Comparison of ENCODE assay signal across 8 cellular contexts in the genomic region with DNA sequence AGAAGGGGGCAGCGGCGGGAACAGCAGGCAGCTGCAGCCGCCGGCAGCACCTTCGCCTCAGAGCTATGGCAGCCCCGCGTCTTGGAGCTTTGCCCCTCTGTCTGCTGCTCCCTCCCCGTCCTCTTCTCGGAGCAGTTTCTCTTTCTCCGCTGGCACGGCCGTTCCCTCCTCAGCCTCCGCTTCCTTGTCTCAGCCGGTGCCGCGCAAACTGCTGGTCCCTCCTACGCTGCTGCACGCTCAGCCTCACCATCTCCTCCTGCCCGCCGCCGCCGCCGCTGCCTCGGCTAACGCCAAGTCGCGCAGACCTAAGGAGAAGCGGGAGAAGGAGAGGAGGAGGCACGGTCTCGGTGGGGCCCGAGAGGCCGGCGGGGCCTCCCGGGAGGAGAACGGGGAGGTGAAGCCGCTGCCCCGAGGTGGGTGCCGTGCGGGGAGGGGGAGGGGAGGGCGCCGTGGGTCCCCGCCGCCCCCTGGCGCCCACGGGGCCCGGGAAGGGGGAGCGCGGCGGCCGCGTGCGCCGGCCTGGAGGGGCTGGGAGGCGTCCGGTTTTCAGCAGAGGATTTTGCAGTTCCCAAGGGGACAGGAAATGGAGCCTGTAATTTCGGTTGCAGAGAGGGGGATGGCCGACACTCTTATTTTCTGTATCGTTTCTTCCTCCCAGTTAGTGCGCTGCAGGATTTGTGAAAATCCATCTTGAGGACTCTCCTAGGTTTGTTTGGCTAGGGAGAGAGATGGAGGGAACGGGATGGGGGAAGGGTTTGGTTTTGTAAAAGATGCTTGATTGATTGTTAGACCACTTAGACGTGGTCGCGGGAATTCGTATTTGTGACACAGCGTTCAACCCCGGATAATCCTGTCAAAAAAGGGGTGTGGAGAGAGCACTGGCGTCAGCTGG. TPM values are rescaled to one million over a fixed set of nuclear protein-coding genes. Genes with fewer than 3 reads are reported as not detected.
DNase-seq lines count a peak whose midpoint lies in the region; ATAC-seq and TF ChIP-seq lines count a peak whose summit lies in the region.

No MANE protein-coding gene starts in this region.

- peak overlapping the region; percentile 98 for H3K9ac ChIP-seq in mesenchymal stem cell (ENCODE audit: low read length)

- H3K4me3 Mint-ChIP-seq in activated CD4-positive, alpha-beta memory T cell treated with anti-CD3 and anti-CD28 coated beads, Interleukin-2, amount 10 ng/mL, durations not matched to agents 7 days and 5 days: peak overlapping the region; percentile 98

- peaks cover 2% of the 10 kb centered on the region for H3K9me3 Mint-ChIP-seq in activated CD4-positive, alpha-beta memory T cell treated with anti-CD3 and anti-CD28 coated beads, Interleukin-2, amount 10 ng/mL, durations not matched to agents 7 days and 5 days

- peak overlapping the region in 1 of 2 experiments; percentile 71 for H2BK12ac ChIP-seq in mesenchymal stem cell (ENCODE audit: low read length in 2 of 2)

- POLR2A ChIA-PET in AG04449 (lab: Yijun Ruan, JAX): interaction anchor here (0.6 to 1.9 kb wide), 4 partner anchors 10 to 102 kb away, joined by 3 to 9 read pairs (median 3); partner anchors contain the start of genes PHTF2 and TMEM60
- POLR2A ChIA-PET in activated CD4-positive, alpha-beta memory T cell treated with anti-CD3 and anti-CD28 coated beads, Interleukin-2, amount 10 ng/mL, durations not matched to agents 7 days and 5 days (lab: Charles Lee): interaction anchor here (1.0 to 3.0 kb wide), 14 partner anchors 10 to 237 kb away, joined by 3 to 23 read pairs (median 5); partner anchors contain the start of genes PHTF2 and TMEM60

- peak overlapping the region in 1 of 2 experiments; percentile 83 for H3K23ac ChIP-seq in mesenchymal stem cell (ENCODE audit: low read length in 2 of 2)

- CTCF ChIA-PET in AG04449 (lab: Yijun Ruan, JAX): interaction anchor here (1.2 to 3.4 kb wide), 5 partner anchors 10 to 62 kb away, joined by 4 to 12 read pairs (median 5); no protein-coding TSS in a partner anchor
- CTCF ChIA-PET in activated CD4-positive, alpha-beta memory T cell treated with anti-CD3 and anti-CD28 coated beads, Interleukin-2, amount 10 ng/mL, durations not matched to agents 7 days and 5 days (lab: Charles Lee): interaction anchor here (1.0 to 3.7 kb wide), 8 partner anchors 10 to 324 kb away, joined by 3 to 16 read pairs (median 6); partner anchors contain the start of genes PHTF2 and TMEM60

- peak overlapping the region; percentile 51 for H2BK120ac ChIP-seq in mesenchymal stem cell (ENCODE audit: low read depth, low read length)

- H3K18ac ChIP-seq in mesenchymal stem cell (ENCODE audit: low read depth in 1 of 2, low read length in 2 of 2): peak overlapping the region; percentile 65 to 85

- H4K91ac ChIP-seq in mesenchymal stem cell (ENCODE audit: low read length): peak overlapping the region; percentile 30

- H2AK5ac ChIP-seq in mesenchymal stem cell (ENCODE audit: low read length, severe bottlenecking): no peak overlapping the region

- no peak overlapping the region for H2BK5ac ChIP-seq in mesenchymal stem cell (ENCODE audit: low read depth, low read length, poor library complexity, severe bottlenecking)

- H2AFZ ChIP-seq in mesenchymal stem cell (ENCODE audit: low read depth, low read length): peak overlapping the region; percentile 39

- H3K36me3 ChIP-seq in effector memory CD4-positive, alpha-beta T cell (ENCODE audit: control insufficient read depth, insufficient read depth, low read length): peaks cover 6% of the 10 kb centered on the region
- H3K36me3 ChIP-seq in mesenchymal stem cell (ENCODE audit: control insufficient read depth in 1 of 2, insufficient read depth in 2 of 2, low read depth in 1 of 2, low read length in 2 of 2): peaks cover 0 to 2% of the 10 kb centered on the region in 2 experiments

- peaks cover 11% of the 10 kb centered on the region for H3K79me1 ChIP-seq in mesenchymal stem cell (replicated peaks; ENCODE audit: low read length, poor library complexity, severe bottlenecking)

- peaks cover 32% of the 10 kb centered on the region for H3K36me3 Mint-ChIP-seq in activated CD4-positive, alpha-beta memory T cell treated with anti-CD3 and anti-CD28 coated beads, Interleukin-2, amount 10 ng/mL, durations not matched to agents 7 days and 5 days (ENCODE audit: low read depth)

- TF ChIP-seq CTCF in AG04449 (IDR thresholded peaks at IDR 0.05; ENCODE audit: insufficient read depth, low read length, missing control alignments): no peak

- H3K9me3 ChIP-seq in effector memory CD4-positive, alpha-beta T cell (ENCODE audit: control insufficient read depth, low read length): no peaks in the 10 kb centered on the region
- no peaks in the 10 kb centered on the region for H3K9me3 ChIP-seq in mesenchymal stem cell (ENCODE audit: control insufficient read depth, low read length)

- WGBS in mesenchymal stem cell: under 1% methylated on average over 60 of the region's 67 CpGs

- peak overlapping the region in 1 of 2 experiments; percentile 61 for H3K14ac ChIP-seq in mesenchymal stem cell (ENCODE audit: low read length in 2 of 2)

- H3K27ac Mint-ChIP-seq in activated CD4-positive, alpha-beta memory T cell treated with anti-CD3 and anti-CD28 coated beads, Interleukin-2, amount 10 ng/mL, durations not matched to agents 7 days and 5 days: peak overlapping the region; percentile 94

- peaks cover 52% of the 10 kb centered on the region for H3K4me1 Mint-ChIP-seq in activated CD4-positive, alpha-beta memory T cell treated with anti-CD3 and anti-CD28 coated beads, Interleukin-2, amount 10 ng/mL, durations not matched to agents 7 days and 5 days

- DNase-seq in AG04449 (ENCODE audit: low read depth, low spot score) (no peak), NCI-H69 (lab: John Stamatoyannopoulos, UW) (peak; percentile 92), mesenchymal stem cell (peak; percentile 74)
- DNase-seq in activated CD4-positive, alpha-beta memory T cell treated with anti-CD3 and anti-CD28 coated beads, Interleukin-2, amount 10 ng/mL, durations not matched to agents 7 days and 5 days: peak; percentile 61
- peak; percentile 34 to 39 (median 36) for DNase-seq in effector memory CD4-positive, alpha-beta T cell
- peak; percentile 38 to 46 for DNase-seq in stimulated activated CD8-positive, alpha-beta memory T cell treated with anti-CD3 and anti-CD28 coated beads, Interleukin-15, amount 100 ng/mL, for 4 hours (ENCODE audit: low read depth in 2 of 2)

- peak overlapping the region; percentile 86 for H3K4me2 ChIP-seq in mesenchymal stem cell (ENCODE audit: low read length, poor library complexity, severe bottlenecking)

- peak overlapping the region; percentile 93 for H3K27ac ChIP-seq in effector memory CD4-positive, alpha-beta T cell (ENCODE audit: insufficient read depth, low read length, poor library complexity, severe bottlenecking)
- peak overlapping the region; percentile 79 for H3K27ac ChIP-seq in mesenchymal stem cell (ENCODE audit: low read length, poor library complexity, severe bottlenecking)

- peak overlapping the region; percentile 79 to 82 for H3K4ac ChIP-seq in mesenchymal stem cell (ENCODE audit: low read depth in 1 of 2, low read length in 2 of 2)

- H3K4me3 ChIP-seq in AG04449 (ENCODE audit: low read depth, low read length) (peak overlapping the region; percentile 98), mesenchymal stem cell (ENCODE audit: insufficient read depth in 1 of 2, low read depth in 1 of 2, low read length in 2 of 2) (peak overlapping the region; percentile 67 to 92)
- peak overlapping the region; percentile 93 for H3K4me3 ChIP-seq in effector memory CD4-positive, alpha-beta T cell (ENCODE audit: insufficient read depth, low read depth, low read length, poor library complexity, severe bottlenecking)

- peak overlapping the region; percentile 87 for H2BK15ac ChIP-seq in mesenchymal stem cell (ENCODE audit: low read depth, poor library complexity, severe bottlenecking)

- H3K4me1 ChIP-seq in effector memory CD4-positive, alpha-beta T cell (ENCODE audit: control insufficient read depth, insufficient read depth, low read length, poor library complexity, severe bottlenecking): peaks cover 15% of the 10 kb centered on the region
- peaks cover 9% of the 10 kb centered on the region for H3K4me1 ChIP-seq in mesenchymal stem cell (ENCODE audit: control insufficient read depth, insufficient read depth, low read depth, low read length)

- H3K27me3 ChIP-seq in effector memory CD4-positive, alpha-beta T cell (replicated peaks; ENCODE audit: control insufficient read depth, insufficient read depth, low read length, poor library complexity, severe bottlenecking): no peaks in the 10 kb centered on the region
- no peaks in the 10 kb centered on the region for H3K27me3 ChIP-seq in mesenchymal stem cell (ENCODE audit: control insufficient read depth in 1 of 2, insufficient read depth in 1 of 2, low read length in 2 of 2)

- H3K27me3 Mint-ChIP-seq in activated CD4-positive, alpha-beta memory T cell treated with anti-CD3 and anti-CD28 coated beads, Interleukin-2, amount 10 ng/mL, durations not matched to agents 7 days and 5 days: no peaks in the 10 kb centered on the region

- peak overlapping the region; percentile 58 for H4K8ac ChIP-seq in mesenchymal stem cell (ENCODE audit: low read length)

- ATAC-seq in GM18907 (IDR thresholded peaks at IDR 0.05; ENCODE audit: unreplicated experiment): peak; percentile 32
- ATAC-seq in HG03175 (IDR thresholded peaks at IDR 0.05; ENCODE audit: unreplicated experiment): peak; percentile 23

RNA-seq across cellular contexts. Expression of gene RSBN1L, which starts 0.6 kb away (rescaled TPM):
- total RNA-seq in activated CD4-positive, alpha-beta memory T cell treated with anti-CD3 and anti-CD28 coated beads, Interleukin-2, amount 10 ng/mL, durations not matched to agents 7 days and 5 days: 10 to 100 TPM; 28.7 to 29.5 TPM
- polyA plus RNA-seq in mesenchymal stem cell (2013, experiment 1 of 2): 9.5 TPM
- polyA plus RNA-seq in mesenchymal stem cell (2013, experiment 2 of 2): 9.7 TPM
